15 cellular contexts compared by ENCODE assay signal in the genomic region with DNA sequence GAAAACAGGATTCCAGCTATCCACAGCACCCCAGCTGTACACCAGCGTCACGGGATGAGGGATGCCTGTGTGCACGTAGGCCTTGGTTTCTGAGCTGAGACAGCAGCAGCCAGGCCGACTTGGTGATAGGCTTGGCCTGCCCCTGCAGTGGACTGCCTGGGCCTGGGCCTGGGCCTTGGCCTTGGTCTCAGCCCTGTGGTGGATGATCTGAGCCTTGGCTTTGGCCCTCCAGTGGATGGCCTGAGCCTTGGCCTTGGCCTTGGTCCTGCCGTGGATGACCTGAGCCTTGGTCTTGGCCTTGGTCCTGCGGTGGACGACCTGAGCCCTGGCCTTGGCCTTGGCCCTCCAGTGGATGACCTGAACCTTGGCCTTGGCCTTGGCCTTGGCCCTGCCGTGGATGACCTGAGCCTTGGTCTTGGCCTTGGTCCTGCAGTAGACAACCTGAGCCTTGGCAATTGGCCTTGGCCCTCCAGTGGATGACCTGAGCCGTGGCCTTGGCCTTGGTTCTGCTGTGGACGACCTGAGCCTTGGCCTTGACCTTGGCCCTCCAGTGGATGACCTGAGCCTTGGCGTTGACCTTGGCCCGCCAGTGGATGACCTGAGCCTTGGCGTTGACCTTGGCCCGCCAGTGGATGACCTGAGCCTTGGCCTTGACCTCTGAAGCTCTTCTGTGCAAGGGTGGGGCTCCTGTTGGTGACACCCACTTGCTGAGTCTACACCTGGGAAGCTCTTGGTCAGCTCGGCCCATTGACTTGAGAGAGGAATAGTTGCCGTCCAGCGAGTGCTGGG.
DNase-seq lines count a peak whose midpoint lies in the region; ATAC-seq and TF ChIP-seq lines count a peak whose summit lies in the region.
"Had no signal": no experiment of that assay in that cellular context is flagged by ENCODE, and none has a peak within 500 bp of the region (broad histone marks: within the 10 kb centered on the region; RNA-seq: fewer than 3 reads in every experiment).

No MANE protein-coding gene starts in this region.

- no peaks in the 10 kb centered on the region for H3K9me3 ChIP-seq in left ventricle myocardium inferior (replicated peaks)
- H3K9me3 ChIP-seq in neutrophil = no peaks in the 10 kb centered on the region
- H3K9me3 ChIP-seq in upper lobe of right lung = no peaks in the 10 kb centered on the region

- H3K27ac ChIP-seq in RWPE1 = peak overlapping the region; percentile 24
- H3K27ac ChIP-seq in left ventricle myocardium inferior (replicated peaks) = peak overlapping the region; percentile 87
- peak overlapping the region; percentile 59 for H3K27ac ChIP-seq in neutrophil
- H3K27ac ChIP-seq in upper lobe of right lung = peak overlapping the region; percentile 45

- CTCF ChIA-PET in RWPE1 (lab: Yijun Ruan, JAX) = no interaction called here

- peaks cover 10% of the 10 kb centered on the region for H3K4me1 Mint-ChIP-seq in activated T-helper 2 cell treated with anti-CD3 and anti-CD28 coated beads, Interferon-gamma antibody, Interleukin-2, Interleukin-4, amounts not matched to agents 10 μg/mL and 5 μg/mL and 100 μg/mL, durations not matched to agents 14 hours and 24 hours and 36 hours (ENCODE audit: low read depth)

- H3K27me3 ChIP-seq in left ventricle myocardium inferior (ENCODE audit: low read depth) = no peaks in the 10 kb centered on the region
- H3K27me3 ChIP-seq in neutrophil = no peaks in the 10 kb centered on the region
- no peaks in the 10 kb centered on the region for H3K27me3 ChIP-seq in upper lobe of right lung

- no peak overlapping the region for H3K27ac Mint-ChIP-seq in activated T-helper 2 cell treated with anti-CD3 and anti-CD28 coated beads, Interferon-gamma antibody, Interleukin-2, Interleukin-4, amounts not matched to agents 10 μg/mL and 5 μg/mL and 100 μg/mL, durations not matched to agents 14 hours and 24 hours and 36 hours

- peaks cover 51% of the 10 kb centered on the region for H3K4me1 ChIP-seq in left ventricle myocardium inferior
- peaks cover 13 to 20% of the 10 kb centered on the region in 2 experiments for H3K4me1 ChIP-seq in neutrophil (ENCODE audit: control insufficient read depth in 1 of 2, insufficient read depth in 1 of 2, low read depth in 1 of 2, low read length in 1 of 2)
- peaks cover 23% of the 10 kb centered on the region for H3K4me1 ChIP-seq in upper lobe of right lung

- no peak for TF ChIP-seq CTCF in RWPE1 (conservative IDR thresholded peaks at IDR 0.05; ENCODE audit: low read depth)
- no peak for TF ChIP-seq CTCF in left ventricle myocardium inferior (IDR thresholded peaks at IDR 0.05; ENCODE audit: borderline replicate concordance)
- TF ChIP-seq CTCF in neutrophil (IDR thresholded peaks at IDR 0.05) = no peak
- TF ChIP-seq CTCF in upper lobe of right lung (IDR thresholded peaks at IDR 0.05) = no peak

- H3K27me3 Mint-ChIP-seq in activated T-helper 2 cell treated with anti-CD3 and anti-CD28 coated beads, Interferon-gamma antibody, Interleukin-2, Interleukin-4, amounts not matched to agents 10 μg/mL and 5 μg/mL and 100 μg/mL, durations not matched to agents 14 hours and 24 hours and 36 hours (ENCODE audit: low read depth) = no peaks in the 10 kb centered on the region
- H3K27me3 Mint-ChIP-seq: naive B cell had no signal

- ATAC-seq in upper lobe of right lung = peak; percentile 29
- no peak for ATAC-seq in left colon
- no peak for ATAC-seq in GM21576 (IDR thresholded peaks at IDR 0.05; ENCODE audit: unreplicated experiment)

- no peaks in the 10 kb centered on the region for H3K36me3 Mint-ChIP-seq in activated T-helper 2 cell treated with anti-CD3 and anti-CD28 coated beads, Interferon-gamma antibody, Interleukin-2, Interleukin-4, amounts not matched to agents 10 μg/mL and 5 μg/mL and 100 μg/mL, durations not matched to agents 14 hours and 24 hours and 36 hours (ENCODE audit: low read depth)

- H3K4me3 ChIP-seq in left ventricle myocardium inferior = no peak overlapping the region
- no peak overlapping the region for H3K4me3 ChIP-seq in neutrophil (ENCODE audit: low read depth in 1 of 2, low read length in 1 of 2)
- H3K4me3 ChIP-seq in upper lobe of right lung = no peak overlapping the region

- H3K4me3 Mint-ChIP-seq in activated T-helper 2 cell treated with anti-CD3 and anti-CD28 coated beads, Interferon-gamma antibody, Interleukin-2, Interleukin-4, amounts not matched to agents 10 μg/mL and 5 μg/mL and 100 μg/mL, durations not matched to agents 14 hours and 24 hours and 36 hours (ENCODE audit: low read depth) = no peak overlapping the region

- no peaks in the 10 kb centered on the region for H3K9me3 Mint-ChIP-seq in activated T-helper 2 cell treated with anti-CD3 and anti-CD28 coated beads, Interferon-gamma antibody, Interleukin-2, Interleukin-4, amounts not matched to agents 10 μg/mL and 5 μg/mL and 100 μg/mL, durations not matched to agents 14 hours and 24 hours and 36 hours
- H3K9me3 Mint-ChIP-seq: naive B cell had no signal

- DNase-seq in RWPE1 (ENCODE audit: low spot score) (no peak), left ventricle myocardium inferior (peak; percentile 62), upper lobe of right lung (peak; percentile 55), left colon (no peak), activated gamma-delta T cell (lab: John Stamatoyannopoulos, UW) (no peak)
- no peak for DNase-seq in activated T-helper 2 cell treated with anti-CD3 and anti-CD28 coated beads, Interferon-gamma antibody, Interleukin-2, Interleukin-4, amounts not matched to agents 10 μg/mL and 5 μg/mL and 100 μg/mL, durations not matched to agents 14 hours and 24 hours and 36 hours (ENCODE audit: low spot score)
- DNase-seq: activated gamma-delta T cell treated with Interleukin-2 at 50 U/mL for 16 hours; effector CD8-positive, alpha-beta T cell; naive B cell; NCI-H2029 treated with DMSO at 0.1 percent for 48 hours; NCI-H526 treated with DMSO at 0.1 percent for 48 hours; small intestine; stimulated activated naive CD4-positive, alpha-beta T cell treated with Interleukin-2 at 50 U/mL for 16 hours had no signal

- H3K36me3 ChIP-seq in left ventricle myocardium inferior (peaks cover 5% of the 10 kb centered on the region), neutrophil (peaks cover 17% of the 10 kb centered on the region), upper lobe of right lung (peaks cover 4% of the 10 kb centered on the region)

- POLR2A ChIA-PET in RWPE1 (lab: Yijun Ruan, JAX; ENCODE audit: low non-redundant PET) = no interaction called here

- intact Hi-C loops in left ventricle myocardium inferior (cut with micrococcal nuclease) = no loop called here
- intact Hi-C loops in upper lobe of right lung (cut with DNase I) = no loop called here
- intact Hi-C loops in activated T-helper 2 cell treated with anti-CD3 and anti-CD28 coated beads, Interferon-gamma antibody, Interleukin-2, Interleukin-4, amounts not matched to agents 10 μg/mL and 5 μg/mL and 100 μg/mL, durations not matched to agents 14 hours and 24 hours and 36 hours (cut with micrococcal nuclease) = no loop called here
- intact Hi-C loops in left colon (cut with DNase I, micrococcal nuclease) = no loop called here

Comparison
In these comparisons a context has a peak if more than half of its experiments do, and no peak if none do; other contexts are left out.
1. DNase-seq: peak in left ventricle myocardium inferior (single experiment) and upper lobe of right lung (single experiment); none in RWPE1 (single experiment), activated T-helper 2 cell treated with anti-CD3 and anti-CD28 coated beads, Interferon-gamma antibody, Interleukin-2, Interleukin-4, amounts not matched to agents 10 μg/mL and 5 μg/mL and 100 μg/mL, durations not matched to agents 14 hours and 24 hours and 36 hours (single experiment), left colon (0 of 2) and activated gamma-delta T cell (single experiment).
2. H3K27ac ChIP-seq: peak in every context shown above with its lines; median percentile 87 in left ventricle myocardium inferior; 59 in neutrophil; 45 in upper lobe of right lung; 24 in RWPE1.